13 cellular contexts compared by ENCODE assay signal in genomic region chr2:33242845-33243244, GRCh38.
DNase-seq lines count a peak whose midpoint lies in the region; ATAC-seq and TF ChIP-seq lines count a peak whose summit lies in the region.
"Had no signal": no experiment of that assay in that cellular context is flagged by ENCODE, and none has a peak within 500 bp of the region (broad histone marks: within the 10 kb centered on the region; RNA-seq: fewer than 3 reads in every experiment).

No MANE protein-coding gene starts in this region.

- no TSS peak for BruUV-seq in IMR-90 (replicated peaks; lab: Mats Ljungman, UMichigan)

- peaks cover 38 to 51% of the 10 kb centered on the region in 2 experiments for H3K79me1 ChIP-seq in IMR-90 (ENCODE audit: low read depth in 1 of 2, low read length in 2 of 2)

- peak overlapping the region; percentile 87 for H2BK20ac ChIP-seq in IMR-90 (ENCODE audit: low read depth, low read length)

- H3K18ac ChIP-seq in IMR-90 (ENCODE audit: low read depth, low read length), result peak overlapping the region; percentile 78

- H3K9me3 ChIP-seq in IMR-90 (ENCODE audit: control insufficient read depth, insufficient read depth, low read length) (no peaks in the 10 kb centered on the region), tibial artery (no peaks in the 10 kb centered on the region)
- H3K9me3 ChIP-seq: suprapubic skin had no signal

- peak overlapping the region; percentile 37 for H4K5ac ChIP-seq in IMR-90 (ENCODE audit: low read depth, low read length)

- H2BK5ac ChIP-seq in IMR-90 (ENCODE audit: low read depth, low read length, poor library complexity, severe bottlenecking), result peak overlapping the region; percentile 91

- H3K9me1 ChIP-seq in IMR-90 (ENCODE audit: insufficient read depth, low read length), result peaks cover 5% of the 10 kb centered on the region; the same call in 1 of the 2 replicates

- dilution Hi-C loops in IMR-90 (cut with HindIII; ENCODE audit: low sequenced_read_pairs, unreplicated experiment), result no loop called here

- H3K9ac ChIP-seq in IMR-90 (ENCODE audit: low read depth, low read length), result peak overlapping the region; percentile 52; the same call in 1 of the 2 replicates

- peaks cover 12% of the 10 kb centered on the region for H3K36me3 ChIP-seq in IMR-90 (ENCODE audit: control insufficient read depth, insufficient read depth, low read length)
- peaks cover 0 to 4% (median 0%) of the 10 kb centered on the region in 3 donors for H3K36me3 ChIP-seq in tibial artery
- H3K36me3 ChIP-seq: suprapubic skin had no signal

- peak overlapping the region; percentile 39; the same call in 1 of the 2 replicates for H3K23ac ChIP-seq in IMR-90 (ENCODE audit: low read depth, low read length)

- TF ChIP-seq CTCF in IMR-90 (conservative IDR thresholded peaks at IDR 0.05; ENCODE audit: low read depth, low read length) (no peak), foreskin fibroblast (IDR thresholded peaks at IDR 0.05; ENCODE audit: low read depth, low read length) (no peak), tibial artery (IDR thresholded peaks at IDR 0.05) (no peak)

- peak; percentile 90 for DNase-seq in IMR-90
- DNase-seq in amniotic epithelial cell (ENCODE audit: low read depth), result peak; percentile 85
- peak; percentile 55 to 70 for DNase-seq in foreskin fibroblast
- DNase-seq in tibial artery, result no peak
- DNase-seq in NCI-H1436 (lab: John Stamatoyannopoulos, UW), result no peak
- no peak for DNase-seq in stimulated activated CD4-positive, alpha-beta T cell treated with anti-CD3 and anti-CD28 coated beads, Interleukin-4, amount 100 ng/mL, for 4 hours
- DNase-seq in NCI-H1694 (lab: John Stamatoyannopoulos, UW), result no peak
- DNase-seq in NCI-H2029 (lab: John Stamatoyannopoulos, UW), result no peak
- DNase-seq: activated gamma-delta T cell treated with Interleukin-2 at 50 U/mL for 16 hours, NCI-H524 treated with DMSO at 0.1 percent for 48 hours had no signal

- WGBS in IMR-90 (ENCODE audit: extremely low coverage in 2 of 2, insufficient read length in 1 of 2), 2 experiments, result no CpG with 5 or more reads among the region's 1 CpG

- peak overlapping the region; percentile 27; the same call in 1 of the 2 replicates for H3K4me2 ChIP-seq in IMR-90 (ENCODE audit: low read depth, low read length)

- H2BK15ac ChIP-seq in IMR-90 (ENCODE audit: low read depth, low read length), result peak overlapping the region; percentile 58; the same call in 2 of the 3 replicates

- H3K56ac ChIP-seq in IMR-90 (ENCODE audit: extremely low read depth, insufficient read depth, low read length), result peak overlapping the region; percentile 58; the same call in 1 of the 2 replicates

- peak overlapping the region; percentile 87 for H2BK120ac ChIP-seq in IMR-90 (ENCODE audit: low read depth, low read length)

- no peak overlapping the region for H3K4me3 ChIP-seq in IMR-90 (ENCODE audit: insufficient read depth, low read depth, low read length)
- no peak overlapping the region for H3K4me3 ChIP-seq in foreskin fibroblast (ENCODE audit: low read depth in 1 of 2, low read length in 2 of 2)
- H3K4me3 ChIP-seq in tibial artery, result no peak overlapping the region
- H3K4me3 ChIP-seq: lung, skin epidermis, suprapubic skin had no signal

- H3K27me3 ChIP-seq in IMR-90 (ENCODE audit: control insufficient read depth, insufficient read depth, low read length) (no peaks in the 10 kb centered on the region), tibial artery (no peaks in the 10 kb centered on the region)
- H3K27me3 ChIP-seq: suprapubic skin had no signal

- in situ Hi-C loops in IMR-90 (cut with MboI; ENCODE audit: low sequenced_read_pairs), result no loop called here

- H3K4ac ChIP-seq in IMR-90 (ENCODE audit: low read depth, low read length), result peak overlapping the region; percentile 77; the same call in 1 of the 2 replicates

- H4K91ac ChIP-seq in IMR-90 (ENCODE audit: insufficient read depth, low read depth, low read length), result peak overlapping the region; percentile 75

- H3K4me1 ChIP-seq in IMR-90 (ENCODE audit: control insufficient read depth, insufficient read depth, low read length) (peaks cover 8% of the 10 kb centered on the region), tibial artery (peaks cover 0 to 97% (median 27%) of the 10 kb centered on the region in 4 donors)

- peak overlapping the region; percentile 91 for H3K14ac ChIP-seq in IMR-90 (replicated peaks; ENCODE audit: low read depth, low read length)

- no peak overlapping the region for H2AFZ ChIP-seq in IMR-90 (replicated peaks; ENCODE audit: low read length, poor library complexity)

- peak overlapping the region; percentile 33 to 81; a peak in 3 of 4 replicates for H4K8ac ChIP-seq in IMR-90 (ENCODE audit: low read depth in 2 of 2, low read length in 2 of 2)

- no peak for TF ChIP-seq RAD21 in IMR-90 (IDR thresholded peaks at IDR 0.05; ENCODE audit: low read length)

- H4K20me1 ChIP-seq in IMR-90 (ENCODE audit: insufficient read depth, low read length), result no peaks in the 10 kb centered on the region

- intact Hi-C loops in IMR-90 (cut with micrococcal nuclease) (no loop called here), tibial artery (cut with DNase I; ENCODE audit: low total_unique reads) (no loop called here)

- POLR2A ChIA-PET in IMR-90 (lab: Charles Lee; ENCODE audit: unreplicated experiment), result interaction anchor here (0.6 kb wide), 1 partner anchor 445 kb away, joined by 3 read pairs; no protein-coding TSS in a partner anchor

- ATAC-seq in IMR-90 (ENCODE audit: low read depth), result peak; percentile 56

- TF ChIP-seq POLR2A in IMR-90 (IDR thresholded peaks at IDR 0.05; ENCODE audit: low read depth, low read length), result no peak

- CTCF ChIA-PET in IMR-90 (lab: Yijun Ruan, JAX), result interaction anchor here (0.6 to 1.8 kb wide), 2 partner anchors 12 to 25 kb away, joined by 3 to 4 read pairs; no protein-coding TSS in a partner anchor

- H3K27ac ChIP-seq in IMR-90 (ENCODE audit: insufficient read depth, low read length) (peak overlapping the region; percentile 37), tibial artery (peak overlapping the region; percentile 44 to 68)
- H3K27ac ChIP-seq: suprapubic skin had no signal

- no peak overlapping the region for H2AK9ac ChIP-seq in IMR-90 (replicated peaks; ENCODE audit: low read depth, low read length, poor library complexity)

- peak overlapping the region; percentile 83 for H2AK5ac ChIP-seq in IMR-90 (ENCODE audit: low read depth, low read length)

TF ChIP-seq in IMR-90, 13 proteins besides CTCF, POLR2A, EP300 and RAD21:
- peak; percentile 30; the same call in 1 of the 2 replicates for TF ChIP-seq FOS (IDR thresholded peaks at IDR 0.05; ENCODE audit: low read depth, low read length)
- TF ChIP-seq RFX5 (IDR thresholded peaks at IDR 0.05; ENCODE audit: low read depth, low read length), result no peak
- peak; percentile 24; the same call in 1 of the 2 replicates for TF ChIP-seq MAFK (IDR thresholded peaks at IDR 0.05; ENCODE audit: low read depth, low read length)
- TF ChIP-seq USF2 (IDR thresholded peaks at IDR 0.05; ENCODE audit: low read depth, low read length), result no peak
- TF ChIP-seq CEBPB (IDR thresholded peaks at IDR 0.05; ENCODE audit: low read depth, low read length), result no peak
- TF ChIP-seq NFE2L2 (IDR thresholded peaks at IDR 0.05; ENCODE audit: low read depth, low read length), result no peak
- TF ChIP-seq CHD1 (IDR thresholded peaks at IDR 0.05; ENCODE audit: low read depth, low read length), result no peak
- TF ChIP-seq SMC3 (IDR thresholded peaks at IDR 0.05; ENCODE audit: low read depth, low read length), result no peak
- TF ChIP-seq MAZ (IDR thresholded peaks at IDR 0.05; ENCODE audit: borderline replicate concordance, low read depth, low read length), result no peak
- TF ChIP-seq ELK1 (IDR thresholded peaks at IDR 0.05; ENCODE audit: borderline replicate concordance, low read depth, low read length), result no peak
- TF ChIP-seq RCOR1 (IDR thresholded peaks at IDR 0.05; ENCODE audit: insufficient replicate concordance, low read length), result no peak
- no peak for TF ChIP-seq MXI1 (IDR thresholded peaks at IDR 0.05; ENCODE audit: borderline replicate concordance, low read depth, low read length)
TF ChIP-seq in IMR-90: peak in this region for 2.

Comparison
In these comparisons a context has a peak if more than half of its experiments do, and no peak if none do; other contexts are left out.
1. DNase-seq: peak in IMR-90 (single experiment), amniotic epithelial cell (single experiment) and foreskin fibroblast (2 of 2); none in tibial artery (0 of 2), NCI-H1436 (single experiment), stimulated activated CD4-positive, alpha-beta T cell treated with anti-CD3 and anti-CD28 coated beads, Interleukin-4, amount 100 ng/mL, for 4 hours (0 of 2), NCI-H1694 (single experiment) and NCI-H2029 (single experiment).